In genomic region chr9:18829066-18829465, GRCh38 we compare ENCODE assay signal across 8 cellular contexts.
"Had no signal": no experiment of that assay in that cellular context is flagged by ENCODE, and none has a peak within 500 bp of the region (broad histone marks: within the 10 kb centered on the region; RNA-seq: fewer than 3 reads in every experiment).

No MANE protein-coding gene starts in this region.

- H3K4me3 ChIP-seq: GM23338, K562 had no signal

- H2AFZ ChIP-seq: GM23338 had no signal

- H3K4me3 Mint-ChIP-seq: GM23338, H9 had no signal

- FAIRE-seq: H1, HTR-8/SVneo, K562 had no signal

- ATAC-seq: GM23338, K562 had no signal

- H3K27ac Mint-ChIP-seq: GM23338, H9 had no signal

- DNase-seq: H9, HCEC 1CT, IMR-90, KG1 had no signal

- H3K4me2 ChIP-seq: GM23338 had no signal

- H3K9me3 Mint-ChIP-seq: GM23338, H9 had no signal
